Comparison of ENCODE assay signal across 1 cellular context in the genomic region with DNA sequence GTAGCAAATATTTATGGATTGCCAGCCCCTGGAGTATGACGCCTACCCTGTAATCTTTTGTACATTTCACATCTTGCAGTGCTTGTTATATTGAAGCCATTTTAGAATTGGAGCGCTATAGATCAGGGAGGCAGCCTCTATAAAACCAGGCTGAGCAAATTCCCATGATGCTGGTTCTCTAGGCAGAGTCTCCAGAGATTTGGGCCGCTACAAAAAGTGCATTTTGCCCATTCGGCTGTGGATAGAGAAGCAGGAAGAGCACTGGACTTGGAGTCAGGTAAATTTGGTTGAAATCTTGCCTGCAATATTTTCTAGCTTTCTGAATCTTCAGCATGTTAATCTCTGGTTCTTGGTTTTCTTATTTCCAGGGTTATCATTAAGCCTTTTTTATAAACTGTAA.
TF ChIP-seq lines count a peak whose summit lies in the region.

No MANE protein-coding gene starts in this region.

TF ChIP-seq in GM23338, 12 proteins besides CTCF, POLR2A, EP300 and RAD21 (continued from another document):
- TF ChIP-seq, protein P1, sequence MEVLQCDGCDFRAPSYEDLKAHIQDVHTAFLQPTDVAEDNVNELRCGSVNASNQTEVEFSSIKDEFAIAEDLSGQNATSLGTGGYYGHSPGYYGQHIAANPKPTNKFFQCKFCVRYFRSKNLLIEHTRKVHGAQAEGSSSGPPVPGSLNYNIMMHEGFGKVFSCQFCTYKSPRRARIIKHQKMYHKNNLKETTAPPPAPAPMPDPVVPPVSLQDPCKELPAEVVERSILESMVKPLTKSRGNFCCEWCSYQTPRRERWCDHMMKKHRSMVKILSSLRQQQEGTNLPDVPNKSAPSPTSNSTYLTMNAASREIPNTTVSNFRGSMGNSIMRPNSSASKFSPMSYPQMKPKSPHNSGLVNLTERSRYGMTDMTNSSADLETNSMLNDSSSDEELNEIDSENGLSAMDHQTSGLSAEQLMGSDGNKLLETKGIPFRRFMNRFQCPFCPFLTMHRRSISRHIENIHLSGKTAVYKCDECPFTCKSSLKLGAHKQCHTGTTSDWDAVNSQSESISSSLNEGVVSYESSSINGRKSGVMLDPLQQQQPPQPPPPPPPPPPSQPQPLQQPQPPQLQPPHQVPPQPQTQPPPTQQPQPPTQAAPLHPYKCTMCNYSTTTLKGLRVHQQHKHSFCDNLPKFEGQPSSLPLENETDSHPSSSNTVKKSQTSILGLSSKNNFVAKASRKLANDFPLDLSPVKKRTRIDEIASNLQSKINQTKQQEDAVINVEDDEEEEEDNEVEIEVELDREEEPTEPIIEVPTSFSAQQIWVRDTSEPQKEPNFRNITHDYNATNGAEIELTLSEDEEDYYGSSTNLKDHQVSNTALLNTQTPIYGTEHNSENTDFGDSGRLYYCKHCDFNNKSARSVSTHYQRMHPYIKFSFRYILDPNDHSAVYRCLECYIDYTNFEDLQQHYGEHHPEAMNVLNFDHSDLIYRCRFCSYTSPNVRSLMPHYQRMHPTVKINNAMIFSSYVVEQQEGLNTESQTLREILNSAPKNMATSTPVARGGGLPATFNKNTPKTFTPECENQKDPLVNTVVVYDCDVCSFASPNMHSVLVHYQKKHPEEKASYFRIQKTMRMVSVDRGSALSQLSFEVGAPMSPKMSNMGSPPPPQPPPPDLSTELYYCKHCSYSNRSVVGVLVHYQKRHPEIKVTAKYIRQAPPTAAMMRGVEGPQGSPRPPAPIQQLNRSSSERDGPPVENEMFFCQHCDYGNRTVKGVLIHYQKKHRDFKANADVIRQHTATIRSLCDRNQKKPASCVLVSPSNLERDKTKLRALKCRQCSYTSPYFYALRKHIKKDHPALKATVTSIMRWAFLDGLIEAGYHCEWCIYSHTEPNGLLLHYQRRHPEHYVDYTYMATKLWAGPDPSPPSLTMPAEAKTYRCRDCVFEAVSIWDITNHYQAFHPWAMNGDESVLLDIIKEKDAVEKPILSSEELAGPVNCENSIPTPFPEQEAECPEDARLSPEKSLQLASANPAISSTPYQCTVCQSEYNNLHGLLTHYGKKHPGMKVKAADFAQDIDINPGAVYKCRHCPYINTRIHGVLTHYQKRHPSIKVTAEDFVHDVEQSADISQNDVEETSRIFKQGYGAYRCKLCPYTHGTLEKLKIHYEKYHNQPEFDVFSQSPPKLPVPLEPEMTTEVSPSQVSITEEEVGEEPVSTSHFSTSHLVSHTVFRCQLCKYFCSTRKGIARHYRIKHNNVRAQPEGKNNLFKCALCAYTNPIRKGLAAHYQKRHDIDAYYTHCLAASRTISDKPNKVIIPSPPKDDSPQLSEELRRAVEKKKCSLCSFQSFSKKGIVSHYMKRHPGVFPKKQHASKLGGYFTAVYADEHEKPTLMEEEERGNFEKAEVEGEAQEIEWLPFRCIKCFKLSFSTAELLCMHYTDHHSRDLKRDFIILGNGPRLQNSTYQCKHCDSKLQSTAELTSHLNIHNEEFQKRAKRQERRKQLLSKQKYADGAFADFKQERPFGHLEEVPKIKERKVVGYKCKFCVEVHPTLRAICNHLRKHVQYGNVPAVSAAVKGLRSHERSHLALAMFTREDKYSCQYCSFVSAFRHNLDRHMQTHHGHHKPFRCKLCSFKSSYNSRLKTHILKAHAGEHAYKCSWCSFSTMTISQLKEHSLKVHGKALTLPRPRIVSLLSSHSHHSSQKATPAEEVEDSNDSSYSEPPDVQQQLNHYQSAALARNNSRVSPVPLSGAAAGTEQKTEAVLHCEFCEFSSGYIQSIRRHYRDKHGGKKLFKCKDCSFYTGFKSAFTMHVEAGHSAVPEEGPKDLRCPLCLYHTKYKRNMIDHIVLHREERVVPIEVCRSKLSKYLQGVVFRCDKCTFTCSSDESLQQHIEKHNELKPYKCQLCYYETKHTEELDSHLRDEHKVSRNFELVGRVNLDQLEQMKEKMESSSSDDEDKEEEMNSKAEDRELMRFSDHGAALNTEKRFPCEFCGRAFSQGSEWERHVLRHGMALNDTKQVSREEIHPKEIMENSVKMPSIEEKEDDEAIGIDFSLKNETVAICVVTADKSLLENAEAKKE (CRISPR knock-in tag; IDR thresholded peaks at IDR 0.05), result no peak
- TF ChIP-seq ZNF331 (CRISPR knock-in tag; IDR thresholded peaks at IDR 0.05; ENCODE audit: low read depth) (no peak), JUNB (IDR thresholded peaks at IDR 0.05; ENCODE audit: unreplicated experiment) (no peak), ZNF114 (CRISPR knock-in tag; IDR thresholded peaks at IDR 0.05) (no peak), EZH2phosphoT487 (IDR thresholded peaks at IDR 0.05; ENCODE audit: unreplicated experiment) (no peak)
